In the genomic region with DNA sequence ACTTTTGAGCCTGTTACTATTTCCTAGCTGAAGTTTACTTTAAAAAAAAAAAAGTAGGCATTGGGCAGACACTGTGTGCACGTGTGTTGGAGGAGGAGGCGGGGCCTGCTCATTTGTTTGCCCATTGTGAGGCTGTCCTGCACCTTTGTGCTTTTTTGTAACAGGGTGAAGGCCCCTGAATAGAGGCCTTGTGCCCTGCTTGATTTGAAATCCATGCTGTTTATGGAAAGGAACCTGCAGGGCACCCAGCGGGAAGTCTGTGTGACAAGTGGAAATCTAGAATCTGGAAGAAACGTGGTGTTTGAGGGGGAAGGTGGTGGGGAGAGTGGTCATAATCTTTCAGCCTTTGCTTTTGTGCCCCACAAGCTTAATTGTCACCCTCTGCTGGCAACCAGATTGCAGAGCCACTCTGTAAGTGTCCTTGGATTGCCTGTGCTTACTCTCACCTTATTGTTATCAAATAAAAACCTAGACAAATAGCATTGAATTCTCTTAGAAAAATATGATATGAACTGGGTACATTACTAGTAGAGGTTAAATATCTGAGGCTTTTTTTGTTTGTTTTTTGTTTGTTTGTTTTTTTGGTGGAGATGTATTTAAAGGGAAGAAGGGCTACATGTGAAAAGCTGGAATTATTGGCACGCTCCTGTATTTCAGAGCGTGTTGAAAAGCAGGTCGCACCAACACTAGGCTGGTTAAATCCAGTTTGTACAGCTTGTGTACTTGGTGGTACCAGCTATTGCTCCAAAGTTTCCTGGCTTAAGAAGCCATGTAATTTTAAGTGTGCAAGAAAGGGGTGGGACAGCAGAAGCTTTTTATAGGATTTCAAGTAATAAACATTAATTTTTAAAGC, we compare ENCODE assay signal across 8 cellular contexts.
DNase-seq lines count a peak whose midpoint lies in the region; ATAC-seq and TF ChIP-seq lines count a peak whose summit lies in the region.

No MANE protein-coding gene starts in this region.

- no peak for TF ChIP-seq POLR2A in spleen (IDR thresholded peaks at IDR 0.05)

- H3K27me3 ChIP-seq in ascending aorta (no peaks in the 10 kb centered on the region), lung (ENCODE audit: control insufficient read depth, insufficient read depth) (no peaks in the 10 kb centered on the region), spleen (replicated peaks in 1 of 7) (no peaks in the 10 kb centered on the region)

- intact Hi-C loops in ascending aorta (cut with DNase I) = no loop called here
- intact Hi-C loops in spleen (cut with DNase I; ENCODE audit: low total_unique reads) = no loop called here

- H3K4me3 ChIP-seq in ascending aorta = no peak overlapping the region
- H3K4me3 ChIP-seq in lung = no peak overlapping the region
- no peak overlapping the region for H3K4me3 ChIP-seq in spleen

- H3K27ac ChIP-seq in ascending aorta (peak overlapping the region; percentile 21 to 34), lung (ENCODE audit: low read depth in 1 of 2, low read length in 1 of 2) (peak overlapping the region in 1 of 2 donors; percentile 50), spleen (peak overlapping the region in 1 of 8 donors; percentile 21)

- H3K4me1 ChIP-seq in ascending aorta = peaks cover 5 to 9% of the 10 kb centered on the region in 2 donors
- H3K4me1 ChIP-seq in lung (ENCODE audit: control insufficient read depth in 2 of 2, insufficient read depth in 2 of 2, low read length in 2 of 2) = peaks cover 7 to 12% of the 10 kb centered on the region in 2 donors
- H3K4me1 ChIP-seq in spleen = peaks cover 10 to 76% (median 30%) of the 10 kb centered on the region in 6 donors

- TF ChIP-seq CTCF in ascending aorta (IDR thresholded peaks at IDR 0.05) = no peak
- no peak for TF ChIP-seq CTCF in lung (IDR thresholded peaks at IDR 0.05; ENCODE audit: control extremely low read depth, extremely low read depth)
- TF ChIP-seq CTCF in GM13977 (IDR thresholded peaks at IDR 0.05; ENCODE audit: extremely low read depth, insufficient read depth, missing control alignments) = no peak
- no peak for TF ChIP-seq CTCF in spleen (IDR thresholded peaks at IDR 0.05 in 8 of 11, conservative IDR thresholded peaks at IDR 0.05 in 3 of 11)

- ATAC-seq in lung (ENCODE audit: insufficient read depth, low FRiP score) = no peak
- no peak for ATAC-seq in activated CD4-positive, CD25-positive, alpha-beta regulatory T cell treated with anti-CD3 and anti-CD28 coated beads, Interleukin-2, amount 50 U/mL, for 24 hours

- no peaks in the 10 kb centered on the region for H3K36me3 ChIP-seq in ascending aorta
- no peaks in the 10 kb centered on the region for H3K36me3 ChIP-seq in lung (ENCODE audit: control insufficient read depth in 2 of 2, insufficient read depth in 2 of 2, low read length in 2 of 2)
- peaks cover 0 to 20% (median 2%) of the 10 kb centered on the region in 6 donors for H3K36me3 ChIP-seq in spleen

- in situ Hi-C loops in GM13977 (cut with MboI; ENCODE audit: low pct_unique_long_range_greater_than_20kb, low sequenced_read_pairs, unreplicated experiment) = no loop called here

- no peaks in the 10 kb centered on the region for H3K9me3 ChIP-seq in ascending aorta
- no peaks in the 10 kb centered on the region for H3K9me3 ChIP-seq in lung (ENCODE audit: control insufficient read depth in 2 of 2, insufficient read depth in 1 of 2, low read length in 1 of 2)
- H3K9me3 ChIP-seq in spleen = no peaks in the 10 kb centered on the region

- DNase-seq in COLO668 (lab: John Stamatoyannopoulos, UW; ENCODE audit: unreplicated experiment) = peak; percentile 5
- peak; percentile 89 for DNase-seq in NCI-H1092 treated with DMSO at 0.1 percent for 48 hours (lab: John Stamatoyannopoulos, UW)
- DNase-seq in ascending aorta (ENCODE audit: low spot score in 2 of 2) = no peak
- peak; percentile 41 for DNase-seq in lung (ENCODE audit: low spot score)
- DNase-seq in GM13977 (ENCODE audit: low spot score) = no peak
- no peak for DNase-seq in spleen
- DNase-seq in epidermal melanocyte (ENCODE audit: insufficient read length, low spot score) = no peak

- WGBS in lung, 2 donors = 48 to 68% methylated on average over 7 of the region's 7 CpGs
- 65 to 73% (median 71%) methylated on average over 7 of the region's 7 CpGs for WGBS in spleen, 5 donors

Comparison
In these comparisons a context has a peak if more than half of its experiments do, and no peak if none do; other contexts are left out.
1. DNase-seq: peak in COLO668 (single experiment), NCI-H1092 treated with DMSO at 0.1 percent for 48 hours (single experiment) and lung (single experiment); none in ascending aorta (0 of 2), GM13977 (single experiment), spleen (single experiment) and epidermal melanocyte (single experiment).